27 cellular contexts compared by ENCODE assay signal in the genomic region with DNA sequence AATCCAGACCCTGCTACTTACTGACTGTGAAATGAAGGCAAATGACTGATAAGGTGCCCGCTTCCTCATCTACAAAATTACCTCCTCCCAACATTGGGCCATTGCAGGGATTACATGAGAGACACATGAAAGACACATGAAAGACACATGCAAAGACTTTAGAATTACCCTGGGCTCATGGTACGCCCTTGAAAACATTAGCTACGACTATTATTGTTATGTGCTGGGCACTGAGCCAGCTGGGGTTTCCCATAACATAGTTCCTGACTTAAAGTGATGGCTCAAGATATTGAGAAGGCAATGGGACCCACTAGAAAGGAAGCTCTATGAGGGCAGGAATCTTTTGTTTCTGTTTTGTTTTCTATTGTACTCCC. TPM values are rescaled to one million over a fixed set of nuclear protein-coding genes. Genes with fewer than 3 reads are reported as not detected.
"Had no signal": no experiment of that assay in that cellular context is flagged by ENCODE, and none has a peak within 500 bp of the region (broad histone marks: within the 10 kb centered on the region; RNA-seq: fewer than 3 reads in every experiment).

No MANE protein-coding gene starts in this region.

- ATAC-seq: left colon; left lung; lower lobe of right lung; natural killer cell; right lobe of liver; stimulated activated naive B cell treated with anti-CD40 and anti-IgM and Interleukin-4, amounts not matched to agents 10 μg/mL and 1 μg/mL and 100 μg/mL, for 72 hours; stimulated activated naive CD8-positive, alpha-beta T cell treated with anti-CD3 and anti-CD28 coated beads, Interleukin-15, Interleukin-2, amounts not matched to agents 100 U/mL and 50 U/mL, for 24 hours had no signal

- H3K9ac ChIP-seq: neural progenitor cell had no signal

- H3K4me3 ChIP-seq: left lung, lower lobe of right lung, neural progenitor cell, right atrium auricular region, right lobe of liver, smooth muscle cell, stomach, testis, thyroid gland, transverse colon, upper lobe of left lung, vagina had no signal

- H3K4me2 ChIP-seq: neural progenitor cell, smooth muscle cell had no signal

- H3K27me3 ChIP-seq: left lung, neural progenitor cell, neutrophil, right atrium auricular region, right lobe of liver, stomach, testis, thyroid gland, transverse colon, upper lobe of left lung, vagina had no signal

- H3K36me3 ChIP-seq: left lung, lower lobe of right lung, neural progenitor cell, neutrophil, right atrium auricular region, right lobe of liver, stomach, thyroid gland, transverse colon, upper lobe of left lung, vagina had no signal

- H3K4me1 ChIP-seq: left lung, lower lobe of right lung, right atrium auricular region, right lobe of liver, testis, thyroid gland, transverse colon, upper lobe of left lung, vagina had no signal

- H3K27ac ChIP-seq: left lung, lower lobe of right lung, neural progenitor cell, neutrophil, right atrium auricular region, right lobe of liver, stomach, testis, thyroid gland, transverse colon, upper lobe of left lung, vagina had no signal

- DNase-seq: immature natural killer cell; kidney; left colon; left lung; lower lobe of right lung; mesendoderm; naive B cell; natural killer cell; nephron progenitor cell; occipital lobe; right lobe of liver; stimulated activated CD4-positive, alpha-beta T cell treated with anti-CD3 and anti-CD28 coated beads, Interleukin-12 subunit alpha, Interleukin-12 subunit beta, amount 100 ng/mL, for 4 hours; stimulated activated CD4-positive, alpha-beta T cell treated with anti-CD3 and anti-CD28 coated beads, Interleukin-15, amount 100 ng/mL, for 24 hours; stimulated activated CD4-positive, alpha-beta T cell treated with anti-CD3 and anti-CD28 coated beads, Interleukin-2, amount 100 ng/mL, for 24 hours; stimulated activated CD4-positive, alpha-beta T cell treated with anti-CD3 and anti-CD28 coated beads, Interleukin-4, amount 100 ng/mL, for 1 hour; stimulated activated naive B cell treated with anti-CD40 and anti-IgM and Interleukin-4, amounts not matched to agents 10 μg/mL and 1 μg/mL and 100 μg/mL, for 72 hours; stimulated activated naive CD8-positive, alpha-beta T cell treated with anti-CD3 and anti-CD28 coated beads, Interleukin-15, Interleukin-2, amounts not matched to agents 100 U/mL and 50 U/mL, for 24 hours; testis; thyroid gland; transverse colon; upper lobe of left lung had no signal

- H2AFZ ChIP-seq: neural progenitor cell had no signal

- H3K9me3 ChIP-seq: left lung, lower lobe of right lung, neutrophil, right atrium auricular region, testis, thyroid gland, transverse colon, upper lobe of left lung, vagina had no signal

RNA-seq across cellular contexts. Expression of gene KANK4, which starts 43.7 kb away (rescaled TPM):
- polyA plus RNA-seq: immature natural killer cell had no signal
